24 cellular contexts compared by ENCODE assay signal in the genomic region with DNA sequence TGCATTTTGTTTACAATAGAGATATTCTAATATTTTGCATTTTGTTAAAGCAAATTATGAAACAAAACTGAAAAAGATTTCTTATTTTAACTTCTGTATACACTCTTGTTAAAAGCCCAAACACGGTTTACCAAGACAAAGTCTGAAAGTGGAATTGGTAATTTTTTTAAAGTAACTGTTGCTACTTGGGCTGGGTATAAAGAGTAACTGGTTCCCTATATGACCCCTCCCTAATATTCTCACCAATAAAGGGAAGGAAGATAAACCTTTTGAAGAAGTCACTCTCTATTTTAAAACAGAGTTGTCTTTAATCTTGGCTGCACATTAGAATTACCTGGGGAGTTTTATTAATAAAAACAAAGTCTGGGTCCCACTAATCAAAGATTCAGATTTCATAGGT. TPM values are rescaled to one million over a fixed set of nuclear protein-coding genes. Genes with fewer than 3 reads are reported as not detected.
"Had no signal": no experiment of that assay in that cellular context is flagged by ENCODE, and none has a peak within 500 bp of the region (broad histone marks: within the 10 kb centered on the region; RNA-seq: fewer than 3 reads in every experiment).

No MANE protein-coding gene starts in this region.

- H3K4me3 ChIP-seq: K562 had no signal

- ATAC-seq: activated T-helper 17 cell treated with anti-CD3 and anti-CD28 coated beads, Interleukin-2, amount 50 U/mL, for 72 hours; K562; T-helper 17 cell had no signal

- FAIRE-seq: K562, TTC549 had no signal

- H3K27ac ChIP-seq: VCaP had no signal

- DNase-seq: activated CD4-positive, alpha-beta memory T cell treated with anti-CD3 and anti-CD28 coated beads, Interleukin-2, amount 10 ng/mL, durations not matched to agents 7 days and 5 days; activated CD4-positive, alpha-beta T cell treated with anti-CD3 and anti-CD28 coated beads, Interleukin-2, amount 50 U/mL, for 1 hour; activated CD4-positive, CD25-positive, alpha-beta regulatory T cell; activated gamma-delta T cell; activated naive CD4-positive, alpha-beta T cell treated with anti-CD3 and anti-CD28 coated beads for 36 hours; activated naive CD8-positive, alpha-beta T cell treated with anti-CD3 and anti-CD28 coated beads for 36 hours; activated T-cell treated with anti-CD3 and anti-CD28 coated beads for 4 hours; activated T-cell treated with anti-CD3 and anti-CD28 coated beads, Interleukin-2, amount 50 U/mL, for 48 hours; Karpas-422; MM.1S; NCI-H1105; NCI-H1436 treated with DMSO at 0.1 percent for 48 hours; NCI-H187; NCI-H2081; NCI-H446; NCI-H524; SIG-M5; T-helper 17 cell; T-helper 9 cell had no signal

RNA-seq across cellular contexts. Expression of gene ARHGAP29, which starts 27.4 kb away (rescaled TPM):
- total RNA-seq: activated CD8-positive, alpha-beta memory T cell treated with anti-CD3 and anti-CD28 coated beads for 36 hours; activated naive CD8-positive, alpha-beta T cell treated with anti-CD3 and anti-CD28 coated beads for 36 hours; activated T-helper 17 cell treated with anti-CD3 and anti-CD28 coated beads, Interleukin-2, amount 50 U/mL, for 72 hours had no signal
